In genomic region chr2:28036307-28036706, GRCh38 we compare ENCODE assay signal across 14 cellular contexts.
DNase-seq lines count a peak whose midpoint lies in the region; ATAC-seq and TF ChIP-seq lines count a peak whose summit lies in the region.
"Had no signal": no experiment of that assay in that cellular context is flagged by ENCODE, and none has a peak within 500 bp of the region (broad histone marks: within the 10 kb centered on the region; RNA-seq: fewer than 3 reads in every experiment).

No MANE protein-coding gene starts in this region.

- no peak overlapping the region for H3K9ac ChIP-seq in BLaER1 treated with 17β-estradiol and CSF1 and Interleukin-3, amounts not matched to agents 10 nM and 100 nM
- H3K9ac ChIP-seq in Loucy (ENCODE audit: low read depth, low read length, poor library complexity, severe bottlenecking) = no peak overlapping the region

- H3K9me3 ChIP-seq in BLaER1 treated with 17β-estradiol and CSF1 and Interleukin-3, amounts not matched to agents 10 nM and 100 nM (replicated peaks in 1 of 11) = no peaks in the 10 kb centered on the region
- H3K9me3 ChIP-seq in Loucy (ENCODE audit: insufficient read depth, low read depth, low read length) (no peaks in the 10 kb centered on the region), gastrocnemius medialis (no peaks in the 10 kb centered on the region)

- H3F3A ChIP-seq in Loucy (ENCODE audit: low read depth) = no peaks in the 10 kb centered on the region; the same call in 1 of the 2 replicates

- H3K4me2 ChIP-seq in BLaER1 treated with 17β-estradiol and CSF1 and Interleukin-3, amounts not matched to agents 10 nM and 100 nM = peak overlapping the region in 9 of 11 experiments; percentile 54 to 74 (median 60); a peak in 15 of 22 replicates
- H3K4me2 ChIP-seq in Loucy (ENCODE audit: low read depth, low read length, poor library complexity, severe bottlenecking) = peak overlapping the region; percentile 2

- H2AFZ ChIP-seq in Loucy (ENCODE audit: low read length) = no peak overlapping the region

- no peak overlapping the region for H3K4me3 ChIP-seq in BLaER1 treated with 17β-estradiol and CSF1 and Interleukin-3, amounts not matched to agents 10 nM and 100 nM
- H3K4me3 ChIP-seq in Loucy (ENCODE audit: low read length, poor library complexity, severe bottlenecking) (no peak overlapping the region), fibroblast of mammary gland (ENCODE audit: control insufficient read depth, low read depth, low read length) (no peak overlapping the region), gastrocnemius medialis (no peak overlapping the region)

- H3K27ac ChIP-seq in BLaER1 treated with 17β-estradiol and CSF1 and Interleukin-3, amounts not matched to agents 10 nM and 100 nM = no peak overlapping the region
- peak overlapping the region in 3 of 4 donors; percentile 6 to 16 (median 8) for H3K27ac ChIP-seq in gastrocnemius medialis

- no peaks in the 10 kb centered on the region for H3K9me2 ChIP-seq in Loucy (replicated peaks; ENCODE audit: low read depth, low read length)

- no peaks in the 10 kb centered on the region for H3K79me2 ChIP-seq in Loucy (ENCODE audit: insufficient read depth, low read length)

- TF ChIP-seq CTCF in Loucy (conservative IDR thresholded peaks at IDR 0.05; ENCODE audit: low read length) (no peak), fibroblast of mammary gland (conservative IDR thresholded peaks at IDR 0.05; ENCODE audit: control insufficient read depth, insufficient read depth, low read depth, low read length) (no peak), gastrocnemius medialis (IDR thresholded peaks at IDR 0.05 in 4 of 5, conservative IDR thresholded peaks at IDR 0.05 in 1 of 5) (no peak)

- in situ Hi-C loops in gastrocnemius medialis (cut with MboI; ENCODE audit: low sequenced_read_pairs in 4 of 4) = no loop called here

- H3K4me1 ChIP-seq in BLaER1 treated with 17β-estradiol and CSF1 and Interleukin-3, amounts not matched to agents 10 nM and 100 nM = peaks cover 11 to 21% (median 16%) of the 10 kb centered on the region in 10 experiments
- H3K4me1 ChIP-seq in Loucy (ENCODE audit: insufficient read depth, low read length, poor library complexity, severe bottlenecking) (peaks cover 23% of the 10 kb centered on the region), gastrocnemius medialis (peaks cover 6 to 29% of the 10 kb centered on the region in 2 donors)

- TF ChIP-seq POLR2A in gastrocnemius medialis (IDR thresholded peaks at IDR 0.05) = no peak

- no peaks in the 10 kb centered on the region for H3K27me3 ChIP-seq in BLaER1 treated with 17β-estradiol and CSF1 and Interleukin-3, amounts not matched to agents 10 nM and 100 nM
- H3K27me3 ChIP-seq in Loucy (ENCODE audit: insufficient read depth, low read length, poor library complexity, severe bottlenecking) = no peaks in the 10 kb centered on the region
- no peaks in the 10 kb centered on the region for H3K27me3 ChIP-seq in gastrocnemius medialis

- no peak for ATAC-seq in gastrocnemius medialis
- ATAC-seq in left colon = no peak

- DNase-seq in fibroblast of mammary gland (ENCODE audit: low read depth) (peak; percentile 45), gastrocnemius medialis (no peak), iPS-NIHi7 (ENCODE audit: extremely low spot score) (no peak), left colon (no peak), RKO (ENCODE audit: low spot score) (no peak)
- DNase-seq: C1 segment of cervical spinal cord, DMS153, EL, HCEC 1CT, NCI-H1436, NCI-H2029 treated with DMSO at 0.1 percent for 48 hours, NCI-H510A treated with DMSO at 0.1 percent for 48 hours had no signal

- no peaks in the 10 kb centered on the region for H4K20me1 ChIP-seq in BLaER1 treated with 17β-estradiol and CSF1 and Interleukin-3, amounts not matched to agents 10 nM and 100 nM
- H4K20me1 ChIP-seq in Loucy (ENCODE audit: insufficient read depth, low read length, poor library complexity, severe bottlenecking) = no peaks in the 10 kb centered on the region

- peaks cover 0 to 7% (median 0%) of the 10 kb centered on the region in 11 experiments; a peak in 2 of 22 replicates for H3K36me3 ChIP-seq in BLaER1 treated with 17β-estradiol and CSF1 and Interleukin-3, amounts not matched to agents 10 nM and 100 nM
- no peaks in the 10 kb centered on the region for H3K36me3 ChIP-seq in Loucy (ENCODE audit: insufficient read depth, low read length)
- H3K36me3 ChIP-seq in gastrocnemius medialis = no peaks in the 10 kb centered on the region

- intact Hi-C loops in gastrocnemius medialis (cut with DNase I; ENCODE audit: low total_unique reads) = no loop called here
- intact Hi-C loops in left colon (cut with DNase I, micrococcal nuclease) = no loop called here

Comparison
In these comparisons a context has a peak if more than half of its experiments do, and no peak if none do; other contexts are left out.
1. H3K27ac ChIP-seq: peak in gastrocnemius medialis (3 of 4); none in BLaER1 treated with 17β-estradiol and CSF1 and Interleukin-3, amounts not matched to agents 10 nM and 100 nM (0 of 11).